37 cellular contexts compared by ENCODE assay signal in the genomic region with DNA sequence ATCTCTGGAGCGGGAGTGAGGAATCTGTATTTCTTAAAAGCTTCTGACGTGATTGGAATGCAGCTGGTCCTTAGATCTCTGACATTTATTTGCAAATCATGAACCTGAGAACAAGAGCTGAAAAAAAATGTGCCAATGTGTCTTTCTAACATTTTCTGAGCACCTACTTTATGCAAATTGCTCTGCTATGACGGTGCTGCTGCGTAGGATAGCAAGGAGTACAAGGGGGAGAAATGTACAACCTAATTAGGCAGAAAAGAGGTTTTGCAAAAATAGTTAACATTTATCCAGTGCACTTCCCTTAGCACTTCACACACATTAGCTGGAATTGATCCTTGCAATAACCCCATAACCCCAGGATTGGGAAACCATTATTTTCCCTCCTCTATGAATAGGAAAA.
"Had no signal": no experiment of that assay in that cellular context is flagged by ENCODE, and none has a peak within 500 bp of the region (broad histone marks: within the 10 kb centered on the region; RNA-seq: fewer than 3 reads in every experiment).

No MANE protein-coding gene starts in this region.

- H3K9me3 ChIP-seq: adrenal gland, body of pancreas, breast epithelium had no signal

- H3K4me3 Mint-ChIP-seq: activated B cell treated with CpG ODN at 0.5 μM for 24 hours; activated CD4-positive, alpha-beta memory T cell treated with anti-CD3 and anti-CD28 coated beads for 36 hours; activated CD4-positive, alpha-beta T cell treated with anti-CD3 and anti-CD28 coated beads, Interleukin-2, amount 10 ng/mL, durations not matched to agents 24 days and 14 days; activated CD8-positive, alpha-beta T cell treated with anti-CD3 and anti-CD28 coated beads for 36 hours; activated naive CD4-positive, alpha-beta T cell treated with anti-CD3 and anti-CD28 coated beads for 36 hours; activated naive CD8-positive, alpha-beta T cell treated with anti-CD3 and anti-CD28 coated beads for 36 hours; activated T-cell treated with anti-CD3 and anti-CD28 coated beads, Interleukin-2, amount 50 U/mL, for 4 hours; activated T-cell treated with anti-CD3 and anti-CD28 coated beads, Interleukin-2, amount 50 U/mL, for 72 hours; activated T-helper 1 cell treated with anti-CD3 and anti-CD28 coated beads, Interleukin-12 subunit alpha, Interleukin-12 subunit beta, Interleukin-2, Interleukin-4 antibody, amounts not matched to agents 30 ng/mL and 10 ng/mL and 1 ng/mL, durations not matched to agents 14 hours and 24 hours and 36 hours; activated T-helper 17 cell treated with anti-CD3 and anti-CD28 coated beads, Interleukin-2, amount 50 U/mL, for 72 hours; central memory CD8-positive, alpha-beta T cell; T-helper 1 cell treated with Interleukin-12 subunit alpha and Interleukin-12 subunit beta and Interleukin-4 antibody, amounts not matched to agents 30 μg/mL and 1 μg/mL, for 36 hours; T-helper 2 cell treated with Interferon-gamma antibody and Interleukin-4, amounts not matched to agents 5 μg/mL and 100 μg/mL, for 36 hours had no signal

- H3K4me3 ChIP-seq: adrenal gland, body of pancreas, breast epithelium had no signal

- H3K27ac ChIP-seq: adrenal gland, body of pancreas, brain microvascular endothelial cell, breast epithelium, VCaP had no signal

- DNase-seq: activated B cell treated with CpG ODN at 0.5 μM for 24 hours; activated CD4-positive, alpha-beta memory T cell treated with anti-CD3 and anti-CD28 coated beads for 36 hours; activated CD4-positive, alpha-beta T cell treated with anti-CD3 and anti-CD28 coated beads for 4 hours; activated CD4-positive, alpha-beta T cell treated with anti-CD3 and anti-CD28 coated beads, Interleukin-2, amount 10 ng/mL, durations not matched to agents 24 days and 14 days; activated CD4-positive, alpha-beta T cell treated with anti-CD3 and anti-CD28 coated beads, Interleukin-2, amount 50 U/mL, for 1 hour; activated CD4-positive, alpha-beta T cell treated with anti-CD3 and anti-CD28 coated beads, Interleukin-2, amount 50 U/mL, for 4 hours; activated CD4-positive, CD25-positive, alpha-beta regulatory T cell treated with anti-CD3 and anti-CD28 coated beads, Interleukin-2, amount 50 U/mL, for 72 hours; activated CD8-positive, alpha-beta memory T cell treated with anti-CD3 and anti-CD28 coated beads, Interleukin-2, amount 50 U/mL, for 4 hours; activated CD8-positive, alpha-beta T cell treated with anti-CD3 and anti-CD28 coated beads for 36 hours; activated effector memory CD4-positive, alpha-beta T cell treated with anti-CD3 and anti-CD28 coated beads, Interleukin-2, amount 50 U/mL, for 16 hours; activated gamma-delta T cell treated with Interleukin-2 at 50 U/mL for 16 hours; activated naive CD4-positive, alpha-beta T cell; activated naive CD4-positive, alpha-beta T cell treated with anti-CD3 and anti-CD28 coated beads for 36 hours; activated naive CD4-positive, alpha-beta T cell treated with anti-CD3 and anti-CD28 coated beads, Interleukin-2, amount 50 U/mL, for 16 hours; activated naive CD8-positive, alpha-beta T cell treated with anti-CD3 and anti-CD28 coated beads for 36 hours; activated T-cell treated with anti-CD3 and anti-CD28 coated beads for 4 hours; activated T-cell treated with anti-CD3 and anti-CD28 coated beads, Interleukin-2, amount 50 U/mL, for 1 hour; activated T-cell treated with anti-CD3 and anti-CD28 coated beads, Interleukin-2, amount 50 U/mL, for 4 hours; activated T-cell treated with anti-CD3 and anti-CD28 coated beads, Interleukin-2, amount 50 U/mL, for 72 hours; adrenal gland; amniotic stem cell; aorta; body of pancreas; brain microvascular endothelial cell; T-helper 1 cell; T-helper 2 cell; T-helper 9 cell had no signal

- H3K4me1 Mint-ChIP-seq: activated B cell treated with CpG ODN at 0.5 μM for 24 hours; activated CD4-positive, alpha-beta T cell treated with anti-CD3 and anti-CD28 coated beads, Interleukin-2, amount 10 ng/mL, durations not matched to agents 24 days and 14 days; activated naive CD8-positive, alpha-beta T cell treated with anti-CD3 and anti-CD28 coated beads for 36 hours; activated T-helper 17 cell treated with anti-CD3 and anti-CD28 coated beads, Interleukin-2, amount 50 U/mL, for 72 hours; central memory CD8-positive, alpha-beta T cell had no signal

- H3K4me1 ChIP-seq: adrenal gland, body of pancreas, breast epithelium had no signal

- H3K9me3 Mint-ChIP-seq: activated B cell treated with CpG ODN at 0.5 μM for 24 hours; activated CD4-positive, alpha-beta memory T cell treated with anti-CD3 and anti-CD28 coated beads for 36 hours; activated CD4-positive, alpha-beta T cell treated with anti-CD3 and anti-CD28 coated beads, Interleukin-2, amount 10 ng/mL, durations not matched to agents 24 days and 14 days; activated CD8-positive, alpha-beta T cell treated with anti-CD3 and anti-CD28 coated beads for 36 hours; activated naive CD4-positive, alpha-beta T cell treated with anti-CD3 and anti-CD28 coated beads for 36 hours; activated naive CD4-positive, alpha-beta T cell treated with anti-CD3 and anti-CD28 coated beads, Interleukin-2, amount 50 U/mL, for 72 hours; activated naive CD8-positive, alpha-beta T cell treated with anti-CD3 and anti-CD28 coated beads for 36 hours; activated T-cell treated with anti-CD3 and anti-CD28 coated beads, Interleukin-2, amount 50 U/mL, for 4 hours; activated T-cell treated with anti-CD3 and anti-CD28 coated beads, Interleukin-2, amount 50 U/mL, for 72 hours; activated T-helper 1 cell treated with anti-CD3 and anti-CD28 coated beads, Interleukin-12 subunit alpha, Interleukin-12 subunit beta, Interleukin-2, Interleukin-4 antibody, amounts not matched to agents 30 ng/mL and 10 ng/mL and 1 ng/mL, durations not matched to agents 14 hours and 24 hours and 36 hours; activated T-helper 17 cell treated with anti-CD3 and anti-CD28 coated beads, Interleukin-2, amount 50 U/mL, for 72 hours; central memory CD8-positive, alpha-beta T cell; T-helper 1 cell treated with Interleukin-12 subunit alpha and Interleukin-12 subunit beta and Interleukin-4 antibody, amounts not matched to agents 30 μg/mL and 1 μg/mL, for 36 hours; T-helper 2 cell treated with Interferon-gamma antibody and Interleukin-4, amounts not matched to agents 5 μg/mL and 100 μg/mL, for 36 hours had no signal

- H3K27ac Mint-ChIP-seq: activated B cell treated with CpG ODN at 0.5 μM for 24 hours; activated CD4-positive, alpha-beta memory T cell treated with anti-CD3 and anti-CD28 coated beads for 36 hours; activated CD4-positive, alpha-beta T cell treated with anti-CD3 and anti-CD28 coated beads, Interleukin-2, amount 10 ng/mL, durations not matched to agents 24 days and 14 days; activated CD8-positive, alpha-beta T cell treated with anti-CD3 and anti-CD28 coated beads for 36 hours; activated naive CD4-positive, alpha-beta T cell treated with anti-CD3 and anti-CD28 coated beads for 36 hours; activated naive CD4-positive, alpha-beta T cell treated with anti-CD3 and anti-CD28 coated beads, Interleukin-2, amount 50 U/mL, for 72 hours; activated naive CD8-positive, alpha-beta T cell treated with anti-CD3 and anti-CD28 coated beads for 36 hours; activated T-cell treated with anti-CD3 and anti-CD28 coated beads, Interleukin-2, amount 50 U/mL, for 72 hours; activated T-helper 1 cell treated with anti-CD3 and anti-CD28 coated beads, Interleukin-12 subunit alpha, Interleukin-12 subunit beta, Interleukin-2, Interleukin-4 antibody, amounts not matched to agents 30 ng/mL and 10 ng/mL and 1 ng/mL, durations not matched to agents 14 hours and 24 hours and 36 hours; activated T-helper 17 cell treated with anti-CD3 and anti-CD28 coated beads, Interleukin-2, amount 50 U/mL, for 72 hours; T-helper 1 cell treated with Interleukin-12 subunit alpha and Interleukin-12 subunit beta and Interleukin-4 antibody, amounts not matched to agents 30 μg/mL and 1 μg/mL, for 36 hours; T-helper 2 cell treated with Interferon-gamma antibody and Interleukin-4, amounts not matched to agents 5 μg/mL and 100 μg/mL, for 36 hours had no signal

- H3K36me3 Mint-ChIP-seq: activated CD4-positive, alpha-beta memory T cell treated with anti-CD3 and anti-CD28 coated beads for 36 hours; activated naive CD4-positive, alpha-beta T cell treated with anti-CD3 and anti-CD28 coated beads, Interleukin-2, amount 50 U/mL, for 72 hours; activated naive CD8-positive, alpha-beta T cell treated with anti-CD3 and anti-CD28 coated beads for 36 hours had no signal

- H3K27me3 ChIP-seq: adrenal gland, body of pancreas, brain microvascular endothelial cell, breast epithelium had no signal

- H3K27me3 Mint-ChIP-seq: activated B cell treated with CpG ODN at 0.5 μM for 24 hours; activated CD4-positive, alpha-beta memory T cell treated with anti-CD3 and anti-CD28 coated beads for 36 hours; activated CD4-positive, alpha-beta T cell treated with anti-CD3 and anti-CD28 coated beads, Interleukin-2, amount 10 ng/mL, durations not matched to agents 24 days and 14 days; activated CD8-positive, alpha-beta T cell treated with anti-CD3 and anti-CD28 coated beads for 36 hours; activated naive CD8-positive, alpha-beta T cell treated with anti-CD3 and anti-CD28 coated beads for 36 hours; activated T-helper 17 cell treated with anti-CD3 and anti-CD28 coated beads, Interleukin-2, amount 50 U/mL, for 72 hours; central memory CD8-positive, alpha-beta T cell had no signal

- H3K36me3 ChIP-seq: adrenal gland, brain microvascular endothelial cell, breast epithelium had no signal

- ATAC-seq: activated CD8-positive, alpha-beta T cell treated with anti-CD3 and anti-CD28 coated beads for 36 hours; activated naive CD4-positive, alpha-beta T cell treated with anti-CD3 and anti-CD28 coated beads, Interleukin-2, amount 50 U/mL, for 72 hours; activated T-cell treated with anti-CD3 and anti-CD28 coated beads, Interleukin-2, amount 50 U/mL, for 4 hours; activated T-cell treated with anti-CD3 and anti-CD28 coated beads, Interleukin-2, amount 50 U/mL, for 72 hours; activated T-helper 17 cell treated with anti-CD3 and anti-CD28 coated beads, Interleukin-2, amount 50 U/mL, for 72 hours; body of pancreas had no signal

- FAIRE-seq: astrocyte, TTC549 had no signal
